ENCODE assay signal across 31 cellular contexts in genomic region chr6:159455700-159456274, GRCh38.
"Had no signal": no experiment of that assay in that cellular context is flagged by ENCODE, and none has a peak within 500 bp of the region (broad histone marks: within the 10 kb centered on the region; RNA-seq: fewer than 3 reads in every experiment).

No MANE protein-coding gene starts in this region.

- H3K4me2 ChIP-seq: hepatocyte, smooth muscle cell had no signal

- H3K79me2 ChIP-seq: hepatocyte, parathyroid adenoma had no signal

- DNase-seq: activated CD4-positive, alpha-beta memory T cell treated with anti-CD3 and anti-CD28 coated beads, Interleukin-2, amount 10 ng/mL, durations not matched to agents 7 days and 5 days; activated CD4-positive, alpha-beta T cell treated with anti-CD3 and anti-CD28 coated beads for 1 hour; activated CD4-positive, alpha-beta T cell treated with anti-CD3 and anti-CD28 coated beads, Interleukin-2, amount 10 ng/mL, durations not matched to agents 7 days and 5 days; activated CD8-positive, alpha-beta memory T cell treated with anti-CD3 and anti-CD28 coated beads, Interleukin-2, amount 50 U/mL, for 48 hours; activated gamma-delta T cell; activated naive CD4-positive, alpha-beta T cell treated with anti-CD3 and anti-CD28 coated beads, Interleukin-2, amount 10 ng/mL, durations not matched to agents 7 days and 5 days; activated naive CD8-positive, alpha-beta T cell treated with anti-CD3 and anti-CD28 coated beads, Interleukin-2, amount 10 ng/mL, durations not matched to agents 7 days and 5 days; activated T-cell treated with anti-CD3 and anti-CD28 coated beads, Interleukin-2, amount 50 U/mL, for 24 hours; amygdala; effector CD8-positive, alpha-beta T cell; islet precursor cell; left ventricle myocardium inferior; naive B cell; occipital lobe; psoas muscle; stimulated activated CD4-positive, alpha-beta T cell treated with anti-CD3 and anti-CD28 coated beads, Interleukin-1b, Interleukin-23, amount 100 ng/mL, for 48 hours; stimulated activated CD4-positive, alpha-beta T cell treated with anti-CD3 and anti-CD28 coated beads, Interleukin-4, amount 100 ng/mL, for 4 hours; stimulated activated CD8-positive, alpha-beta memory T cell treated with anti-CD3 and anti-CD28 coated beads, Interleukin-4, amount 100 ng/mL, for 48 hours; stimulated activated naive B cell treated with anti-CD40 and anti-IgM and Interleukin-4, amounts not matched to agents 10 μg/mL and 1 μg/mL and 100 μg/mL, for 72 hours; testis; transverse colon had no signal

- H3K27me3 ChIP-seq: breast epithelium, gastroesophageal sphincter, hepatocyte, testis, transverse colon, vagina had no signal

- H3K4me1 Mint-ChIP-seq: activated CD4-positive, alpha-beta memory T cell treated with anti-CD3 and anti-CD28 coated beads, Interleukin-2, amount 10 ng/mL, durations not matched to agents 7 days and 5 days; activated CD4-positive, alpha-beta T cell treated with anti-CD3 and anti-CD28 coated beads, Interleukin-2, amount 10 ng/mL, durations not matched to agents 7 days and 5 days; activated naive CD4-positive, alpha-beta T cell treated with anti-CD3 and anti-CD28 coated beads, Interleukin-2, amount 10 ng/mL, durations not matched to agents 7 days and 5 days; activated naive CD8-positive, alpha-beta T cell treated with anti-CD3 and anti-CD28 coated beads, Interleukin-2, amount 10 ng/mL, durations not matched to agents 7 days and 5 days; neural crest cell had no signal

- H3K27ac ChIP-seq: breast epithelium, hepatocyte, left ventricle myocardium inferior, parathyroid adenoma, psoas muscle, testis, transverse colon, vagina had no signal

- H3K27ac Mint-ChIP-seq: activated CD4-positive, alpha-beta memory T cell treated with anti-CD3 and anti-CD28 coated beads, Interleukin-2, amount 10 ng/mL, durations not matched to agents 7 days and 5 days; activated CD4-positive, alpha-beta T cell treated with anti-CD3 and anti-CD28 coated beads, Interleukin-2, amount 10 ng/mL, durations not matched to agents 7 days and 5 days; activated naive CD4-positive, alpha-beta T cell treated with anti-CD3 and anti-CD28 coated beads, Interleukin-2, amount 10 ng/mL, durations not matched to agents 7 days and 5 days; activated naive CD8-positive, alpha-beta T cell treated with anti-CD3 and anti-CD28 coated beads, Interleukin-2, amount 10 ng/mL, durations not matched to agents 7 days and 5 days; activated T-cell treated with anti-CD3 and anti-CD28 coated beads, Interleukin-2, amount 50 U/mL, for 24 hours; stimulated activated naive B cell treated with anti-CD40 and anti-IgM and Interleukin-4, amounts not matched to agents 10 μg/mL and 1 μg/mL and 100 μg/mL, for 72 hours had no signal

- H3K9me3 Mint-ChIP-seq: activated CD4-positive, alpha-beta memory T cell treated with anti-CD3 and anti-CD28 coated beads, Interleukin-2, amount 10 ng/mL, durations not matched to agents 7 days and 5 days; activated CD4-positive, alpha-beta T cell treated with anti-CD3 and anti-CD28 coated beads, Interleukin-2, amount 10 ng/mL, durations not matched to agents 7 days and 5 days; activated naive CD4-positive, alpha-beta T cell treated with anti-CD3 and anti-CD28 coated beads, Interleukin-2, amount 10 ng/mL, durations not matched to agents 7 days and 5 days; activated T-cell treated with anti-CD3 and anti-CD28 coated beads, Interleukin-2, amount 50 U/mL, for 24 hours had no signal

- H3K4me1 ChIP-seq: breast epithelium, left ventricle myocardium inferior, parathyroid adenoma, psoas muscle, testis, transverse colon, vagina had no signal

- ATAC-seq: stimulated activated naive B cell treated with anti-CD40 and anti-IgM and Interleukin-4, amounts not matched to agents 10 μg/mL and 1 μg/mL and 100 μg/mL, for 72 hours had no signal

- H3K27me3 Mint-ChIP-seq: activated naive CD8-positive, alpha-beta T cell treated with anti-CD3 and anti-CD28 coated beads, Interleukin-2, amount 10 ng/mL, durations not matched to agents 7 days and 5 days had no signal

- H3K9me3 ChIP-seq: breast epithelium, gastroesophageal sphincter, psoas muscle, testis, transverse colon, vagina had no signal

- H3K36me3 ChIP-seq: breast epithelium, gastroesophageal sphincter, left ventricle myocardium inferior, transverse colon, vagina had no signal

- H3K4me3 Mint-ChIP-seq: activated CD4-positive, alpha-beta memory T cell treated with anti-CD3 and anti-CD28 coated beads, Interleukin-2, amount 10 ng/mL, durations not matched to agents 7 days and 5 days; activated CD4-positive, alpha-beta T cell treated with anti-CD3 and anti-CD28 coated beads, Interleukin-2, amount 10 ng/mL, durations not matched to agents 7 days and 5 days; activated naive CD4-positive, alpha-beta T cell treated with anti-CD3 and anti-CD28 coated beads, Interleukin-2, amount 10 ng/mL, durations not matched to agents 7 days and 5 days; activated naive CD8-positive, alpha-beta T cell treated with anti-CD3 and anti-CD28 coated beads, Interleukin-2, amount 10 ng/mL, durations not matched to agents 7 days and 5 days; activated T-cell treated with anti-CD3 and anti-CD28 coated beads, Interleukin-2, amount 50 U/mL, for 24 hours; naive B cell; neural crest cell; stimulated activated naive B cell treated with anti-CD40 and anti-IgM and Interleukin-4, amounts not matched to agents 10 μg/mL and 1 μg/mL and 100 μg/mL, for 72 hours had no signal

- FAIRE-seq: colon, TTC549 had no signal

- H2AFZ ChIP-seq: hepatocyte, parathyroid adenoma had no signal

- H3K4me3 ChIP-seq: breast epithelium, gastroesophageal sphincter, hepatocyte, left ventricle myocardium inferior, lung, psoas muscle, smooth muscle cell, testis, transverse colon, vagina had no signal

- H3K9ac ChIP-seq: parathyroid adenoma had no signal

- H3K36me3 Mint-ChIP-seq: activated naive CD4-positive, alpha-beta T cell treated with anti-CD3 and anti-CD28 coated beads, Interleukin-2, amount 10 ng/mL, durations not matched to agents 7 days and 5 days; activated naive CD8-positive, alpha-beta T cell treated with anti-CD3 and anti-CD28 coated beads, Interleukin-2, amount 10 ng/mL, durations not matched to agents 7 days and 5 days; naive B cell; stimulated activated naive B cell treated with anti-CD40 and anti-IgM and Interleukin-4, amounts not matched to agents 10 μg/mL and 1 μg/mL and 100 μg/mL, for 72 hours had no signal
